In genomic region chr1:84757301-84757700, GRCh38 we compare ENCODE assay signal across 1 cellular context.
TF ChIP-seq lines count a peak whose summit lies in the region.

No MANE protein-coding gene starts in this region.

TF ChIP-seq in H1, 55 proteins besides CTCF, POLR2A, EP300 and RAD21:
- TF ChIP-seq BCL11A (IDR thresholded peaks at IDR 0.05; ENCODE audit: low read depth in 2 of 2, low read length in 2 of 2) = no peak
- no peak for TF ChIP-seq CEBPB (IDR thresholded peaks at IDR 0.05; ENCODE audit: low read depth, low read length)
- TF ChIP-seq HDAC2 (IDR thresholded peaks at IDR 0.05; ENCODE audit: borderline replicate concordance in 1 of 2, low read depth in 2 of 2, low read length in 2 of 2) = no peak
- no peak for TF ChIP-seq RFX5 (IDR thresholded peaks at IDR 0.05; ENCODE audit: borderline replicate concordance, low read depth, low read length)
- no peak for TF ChIP-seq RNF2 (IDR thresholded peaks at IDR 0.05; ENCODE audit: borderline replicate concordance, low read depth, low read length, missing control alignments, poor library complexity, severe bottlenecking)
- TF ChIP-seq KDM4A (IDR thresholded peaks at IDR 0.05; ENCODE audit: low read depth, low read length, severe bottlenecking) = no peak
- TF ChIP-seq BACH1 (IDR thresholded peaks at IDR 0.05; ENCODE audit: low read length) = no peak
- TF ChIP-seq USF2 (IDR thresholded peaks at IDR 0.05; ENCODE audit: low read length) = no peak
- TF ChIP-seq SIRT6 (IDR thresholded peaks at IDR 0.05; ENCODE audit: low read length) = no peak
- TF ChIP-seq BRCA1 (IDR thresholded peaks at IDR 0.05; ENCODE audit: low read depth, low read length) = no peak
- TF ChIP-seq NANOG (IDR thresholded peaks at IDR 0.05; ENCODE audit: insufficient read depth, low read depth, low read length, poor library complexity, severe bottlenecking) = no peak
- TF ChIP-seq SP2 (IDR thresholded peaks at IDR 0.05; ENCODE audit: low read length) = no peak
- no peak for TF ChIP-seq RXRA (IDR thresholded peaks at IDR 0.05; ENCODE audit: insufficient read depth, low read depth, low read length)
- TF ChIP-seq CBX5 (IDR thresholded peaks at IDR 0.05; ENCODE audit: low read depth, low read length) = no peak
- TF ChIP-seq SP4 (IDR thresholded peaks at IDR 0.05; ENCODE audit: low read length) = no peak
- no peak for TF ChIP-seq SAP30 (IDR thresholded peaks at IDR 0.05; ENCODE audit: insufficient read depth, insufficient replicate concordance, low read length)
